ENCODE assay signal across 29 cellular contexts in genomic region chr7:57300747-57301146, GRCh38.
"Had no signal": no experiment of that assay in that cellular context is flagged by ENCODE, and none has a peak within 500 bp of the region (broad histone marks: within the 10 kb centered on the region; RNA-seq: fewer than 3 reads in every experiment).

No MANE protein-coding gene starts in this region.

- H3K9me3 ChIP-seq: testis, thoracic aorta, thyroid gland, upper lobe of right lung, uterus, vagina had no signal

- FAIRE-seq: urothelium cell line had no signal

- H3K4me1 ChIP-seq: stomach, suprapubic skin, testis, thyroid gland, tibial artery, tibial nerve, transverse colon, upper lobe of left lung, upper lobe of right lung, uterus, vagina had no signal

- H3K36me3 ChIP-seq: stomach, suprapubic skin, thoracic aorta, thyroid gland, tibial artery, tibial nerve, transverse colon, upper lobe of left lung, upper lobe of right lung, uterus, vagina had no signal

- H3K9me3 Mint-ChIP-seq: type B pancreatic cell had no signal

- H3K27me3 ChIP-seq: stomach, suprapubic skin, testis, thyroid gland, tibial artery, tibial nerve, transverse colon, upper lobe of left lung, upper lobe of right lung, uterus, vagina had no signal

- H3K27ac Mint-ChIP-seq: stimulated activated effector memory CD8-positive, alpha-beta T cell treated with anti-CD3 and anti-CD28 coated beads, Interleukin-12 subunit alpha, Interleukin-12 subunit beta, amount 100 ng/mL, for 72 hours; stimulated activated memory B cell treated with anti-CD40 and anti-IgM and Interleukin-4, amounts not matched to agents 10 μg/mL and 1 μg/mL and 100 μg/mL, for 72 hours; stimulated activated naive B cell treated with anti-CD40 and anti-IgM and Interleukin-4, amounts not matched to agents 10 μg/mL and 1 μg/mL and 100 μg/mL, for 72 hours; stimulated activated naive CD8-positive, alpha-beta T cell treated with anti-CD3 and anti-CD28 coated beads, Interleukin-15, amount 100 ng/mL, for 72 hours; stimulated activated naive CD8-positive, alpha-beta T cell treated with anti-CD3 and anti-CD28 coated beads, Interleukin-15, Interleukin-2, amounts not matched to agents 100 ng/mL and 50 ng/mL, for 24 hours; type B pancreatic cell had no signal

- H3K4me3 ChIP-seq: stomach, suprapubic skin, testis, thoracic aorta, thyroid gland, tibial artery, tibial nerve, transverse colon, upper lobe of left lung, upper lobe of right lung, uterus, vagina had no signal

- DNase-seq: stimulated activated CD4-positive, alpha-beta T cell treated with anti-CD3 and anti-CD28 coated beads, Interleukin-2, amount 100 ng/mL, for 48 hours; stimulated activated CD4-positive, alpha-beta T cell treated with anti-CD3 and anti-CD28 coated beads, Interleukin-4, amount 100 ng/mL, for 1 hour; stimulated activated CD4-positive, alpha-beta T cell treated with anti-CD3 and anti-CD28 coated beads, Interleukin-4, amount 100 ng/mL, for 24 hours; stimulated activated CD4-positive, alpha-beta T cell treated with anti-CD3 and anti-CD28 coated beads, Interleukin-4, amount 100 ng/mL, for 4 hours; stimulated activated CD8-positive, alpha-beta memory T cell treated with anti-CD3 and anti-CD28 coated beads, Interleukin-4, amount 100 ng/mL, for 48 hours; stimulated activated naive B cell treated with anti-CD40 and anti-IgM and Interleukin-4, amounts not matched to agents 10 μg/mL and 1 μg/mL and 100 μg/mL, for 72 hours; stimulated activated naive CD4-positive, alpha-beta T cell; stimulated activated naive CD4-positive, alpha-beta T cell treated with Interleukin-2 at 50 U/mL for 16 hours; stimulated activated naive CD8-positive, alpha-beta T cell treated with anti-CD3 and anti-CD28 coated beads, Interleukin-15, amount 100 ng/mL, for 72 hours; stimulated activated naive CD8-positive, alpha-beta T cell treated with anti-CD3 and anti-CD28 coated beads, Interleukin-15, Interleukin-2, amounts not matched to agents 100 U/mL and 50 U/mL, for 24 hours; stomach; substantia nigra; testis; thyroid gland; tibial artery; transverse colon; trophoblast cell; upper lobe of left lung; upper lobe of right lung; uterus had no signal

- ATAC-seq: stimulated activated effector memory CD8-positive, alpha-beta T cell treated with anti-CD3 and anti-CD28 coated beads, Interleukin-12 subunit alpha, Interleukin-12 subunit beta, amount 100 ng/mL, for 72 hours; stimulated activated memory B cell treated with anti-CD40 and anti-IgM and Interleukin-4, amounts not matched to agents 10 μg/mL and 1 μg/mL and 100 μg/mL, for 72 hours; stimulated activated naive B cell treated with anti-CD40 and anti-IgM and Interleukin-4, amounts not matched to agents 10 μg/mL and 1 μg/mL and 100 μg/mL, for 72 hours; stimulated activated naive CD8-positive, alpha-beta T cell treated with anti-CD3 and anti-CD28 coated beads, Interleukin-15, amount 100 ng/mL, for 72 hours; stimulated activated naive CD8-positive, alpha-beta T cell treated with anti-CD3 and anti-CD28 coated beads, Interleukin-15, Interleukin-2, amounts not matched to agents 100 U/mL and 50 U/mL, for 24 hours; upper lobe of right lung had no signal

- H3K36me3 Mint-ChIP-seq: stimulated activated effector memory CD8-positive, alpha-beta T cell treated with anti-CD3 and anti-CD28 coated beads, Interleukin-12 subunit alpha, Interleukin-12 subunit beta, amount 100 ng/mL, for 72 hours; stimulated activated memory B cell treated with anti-CD40 and anti-IgM and Interleukin-4, amounts not matched to agents 10 μg/mL and 1 μg/mL and 100 μg/mL, for 72 hours; stimulated activated naive B cell treated with anti-CD40 and anti-IgM and Interleukin-4, amounts not matched to agents 10 μg/mL and 1 μg/mL and 100 μg/mL, for 72 hours; type B pancreatic cell had no signal

- H3K27ac ChIP-seq: stomach, suprapubic skin, testis, thoracic aorta, thyroid gland, tibial artery, tibial nerve, transverse colon, upper lobe of left lung, upper lobe of right lung, uterus, vagina had no signal

- H3K27me3 Mint-ChIP-seq: stimulated activated memory B cell treated with anti-CD40 and anti-IgM and Interleukin-4, amounts not matched to agents 10 μg/mL and 1 μg/mL and 100 μg/mL, for 72 hours; stimulated activated naive B cell treated with anti-CD40 and anti-IgM and Interleukin-4, amounts not matched to agents 10 μg/mL and 1 μg/mL and 100 μg/mL, for 72 hours; stimulated activated naive CD8-positive, alpha-beta T cell treated with anti-CD3 and anti-CD28 coated beads, Interleukin-15, amount 100 ng/mL, for 72 hours; stimulated activated naive CD8-positive, alpha-beta T cell treated with anti-CD3 and anti-CD28 coated beads, Interleukin-15, Interleukin-2, amounts not matched to agents 100 ng/mL and 50 ng/mL, for 24 hours; type B pancreatic cell had no signal

- H3K4me1 Mint-ChIP-seq: stimulated activated effector memory CD8-positive, alpha-beta T cell treated with anti-CD3 and anti-CD28 coated beads, Interleukin-12 subunit alpha, Interleukin-12 subunit beta, amount 100 ng/mL, for 72 hours; stimulated activated memory B cell treated with anti-CD40 and anti-IgM and Interleukin-4, amounts not matched to agents 10 μg/mL and 1 μg/mL and 100 μg/mL, for 72 hours; stimulated activated naive B cell treated with anti-CD40 and anti-IgM and Interleukin-4, amounts not matched to agents 10 μg/mL and 1 μg/mL and 100 μg/mL, for 72 hours; stimulated activated naive CD8-positive, alpha-beta T cell treated with anti-CD3 and anti-CD28 coated beads, Interleukin-15, amount 100 ng/mL, for 72 hours had no signal

- H3K4me3 Mint-ChIP-seq: stimulated activated effector memory CD8-positive, alpha-beta T cell treated with anti-CD3 and anti-CD28 coated beads, Interleukin-12 subunit alpha, Interleukin-12 subunit beta, amount 100 ng/mL, for 72 hours; stimulated activated memory B cell treated with anti-CD40 and anti-IgM and Interleukin-4, amounts not matched to agents 10 μg/mL and 1 μg/mL and 100 μg/mL, for 72 hours; stimulated activated naive B cell treated with anti-CD40 and anti-IgM and Interleukin-4, amounts not matched to agents 10 μg/mL and 1 μg/mL and 100 μg/mL, for 72 hours; stimulated activated naive CD8-positive, alpha-beta T cell treated with anti-CD3 and anti-CD28 coated beads, Interleukin-15, amount 100 ng/mL, for 72 hours; stimulated activated naive CD8-positive, alpha-beta T cell treated with anti-CD3 and anti-CD28 coated beads, Interleukin-15, Interleukin-2, amounts not matched to agents 100 ng/mL and 50 ng/mL, for 24 hours; type B pancreatic cell had no signal
